ENCODE assay signal across 9 cellular contexts in genomic region chr2:207073791-207074678, GRCh38.
DNase-seq lines count a peak whose midpoint lies in the region; ATAC-seq and TF ChIP-seq lines count a peak whose summit lies in the region.
"Had no signal": no experiment of that assay in that cellular context is flagged by ENCODE, and none has a peak within 500 bp of the region (broad histone marks: within the 10 kb centered on the region; RNA-seq: fewer than 3 reads in every experiment).

No MANE protein-coding gene starts in this region.

- no peak for TF ChIP-seq CTCF in MM.1S (IDR thresholded peaks at IDR 0.05; ENCODE audit: low read length)

- H3K9me2 ChIP-seq in MM.1S (replicated peaks; ENCODE audit: insufficient read depth, low read length), result no peaks in the 10 kb centered on the region

- H3K4me2 ChIP-seq in MM.1S (ENCODE audit: low read depth, low read length), result no peak overlapping the region

- DNase-seq in EH (ENCODE audit: low read depth), result peak; percentile 47
- DNase-seq in activated CD8-positive, alpha-beta memory T cell treated with anti-CD3 and anti-CD28 coated beads for 24 hours, result peak; percentile 78
- DNase-seq in Right ventricle myocardium superior, result peak; percentile 48
- peak; percentile 36 for DNase-seq in stimulated activated CD4-positive, alpha-beta T cell treated with anti-CD3 and anti-CD28 coated beads, Interleukin-1b, Interleukin-23, amount 100 ng/mL, for 48 hours
- DNase-seq in MM.1S, result no peak

- H3K9me3 ChIP-seq in MM.1S (replicated peaks; ENCODE audit: insufficient read depth, low read length), result no peaks in the 10 kb centered on the region

- H2AFZ ChIP-seq in MM.1S (ENCODE audit: low read length), result no peak overlapping the region

- H3K9ac ChIP-seq in MM.1S (ENCODE audit: low read length), result no peak overlapping the region

- ATAC-seq in HG03432 (IDR thresholded peaks at IDR 0.05; ENCODE audit: unreplicated experiment), result peak; percentile 44
- peak; percentile 64 for ATAC-seq in Right ventricle myocardium superior (ENCODE audit: poor library complexity)
- no peak for ATAC-seq in HG03108 (IDR thresholded peaks at IDR 0.05; ENCODE audit: unreplicated experiment)
- no peak for ATAC-seq in GM19455 (IDR thresholded peaks at IDR 0.05; ENCODE audit: unreplicated experiment)

- H4K20me1 ChIP-seq in MM.1S (ENCODE audit: insufficient read depth, low read length), result no peaks in the 10 kb centered on the region

- no peak overlapping the region for H3K27ac ChIP-seq in MM.1S (ENCODE audit: low read length)
- H3K27ac ChIP-seq: cardiac muscle cell had no signal

- H3K4me1 ChIP-seq in MM.1S (ENCODE audit: low read length), result no peaks in the 10 kb centered on the region

- H3K27me3 ChIP-seq in MM.1S (replicated peaks; ENCODE audit: insufficient read depth, low read length), result no peaks in the 10 kb centered on the region
- H3K27me3 ChIP-seq: cardiac muscle cell had no signal

- H3K36me3 ChIP-seq in MM.1S (replicated peaks; ENCODE audit: insufficient read depth, low read length), result no peaks in the 10 kb centered on the region
- H3K36me3 ChIP-seq: cardiac muscle cell had no signal

- no peaks in the 10 kb centered on the region for H3K79me2 ChIP-seq in MM.1S (ENCODE audit: low read length)

- intact Hi-C loops in Right ventricle myocardium superior (cut with DNase I), result no loop called here

- H3F3A ChIP-seq in MM.1S (ENCODE audit: insufficient read depth, low read length), result no peaks in the 10 kb centered on the region; the same call in 1 of the 2 replicates

- no peak overlapping the region for H3K4me3 ChIP-seq in MM.1S (ENCODE audit: low read length)
- H3K4me3 ChIP-seq: cardiac muscle cell had no signal

Comparison
In these comparisons a context has a peak if more than half of its experiments do, and no peak if none do; other contexts are left out.
1. ATAC-seq: peak in HG03432 (single experiment) and Right ventricle myocardium superior (single experiment); none in HG03108 (single experiment) and GM19455 (single experiment).